In genomic region chr1:97145321-97145956, GRCh38 we compare ENCODE assay signal across 11 cellular contexts.
DNase-seq lines count a peak whose midpoint lies in the region; ATAC-seq and TF ChIP-seq lines count a peak whose summit lies in the region.
"Had no signal": no experiment of that assay in that cellular context is flagged by ENCODE, and none has a peak within 500 bp of the region (broad histone marks: within the 10 kb centered on the region; RNA-seq: fewer than 3 reads in every experiment).

No MANE protein-coding gene starts in this region.

- H3K4me1 ChIP-seq in GM23248 (ENCODE audit: insufficient read depth): peaks cover 31% of the 10 kb centered on the region
- H3K4me1 ChIP-seq in SJSA1 (replicated peaks): peaks cover 34% of the 10 kb centered on the region
- H3K4me1 ChIP-seq in colonic mucosa: no peaks in the 10 kb centered on the region
- H3K4me1 ChIP-seq: right atrium auricular region had no signal

- peaks cover 31% of the 10 kb centered on the region for H3F3A ChIP-seq in GM23248 (ENCODE audit: insufficient read depth)

- H3K4me2 ChIP-seq in GM23248 (ENCODE audit: unreplicated experiment): peak overlapping the region; percentile 62

- no peaks in the 10 kb centered on the region for H3K9me3 ChIP-seq in GM23248 (ENCODE audit: low read depth)
- no peaks in the 10 kb centered on the region for H3K9me3 ChIP-seq in SJSA1 (replicated peaks)
- no peaks in the 10 kb centered on the region for H3K9me3 ChIP-seq in colonic mucosa
- H3K9me3 ChIP-seq: right atrium auricular region had no signal

- no peaks in the 10 kb centered on the region for H3K36me3 ChIP-seq in GM23248 (ENCODE audit: low read depth)
- H3K36me3 ChIP-seq in SJSA1: no peaks in the 10 kb centered on the region
- no peaks in the 10 kb centered on the region for H3K36me3 ChIP-seq in colonic mucosa
- H3K36me3 ChIP-seq: right atrium auricular region had no signal

- in situ Hi-C loops in GM23248 (cut with MboI): no loop called here

- ATAC-seq in GM18517 (IDR thresholded peaks at IDR 0.05; ENCODE audit: unreplicated experiment) (no peak), HG03354 (IDR thresholded peaks at IDR 0.05; ENCODE audit: poor library complexity, severe bottlenecking, unreplicated experiment) (no peak)
- ATAC-seq: activated CD4-positive, CD25-positive, alpha-beta regulatory T cell treated with anti-CD3 and anti-CD28 coated beads, Interleukin-2, amount 50 U/mL, for 24 hours; stimulated activated naive CD8-positive, alpha-beta T cell treated with anti-CD3 and anti-CD28 coated beads, Interleukin-15, amount 100 ng/mL, for 72 hours had no signal

- no peaks in the 10 kb centered on the region for H3K9me2 ChIP-seq in GM23248 (ENCODE audit: insufficient read depth)

- TF ChIP-seq CTCF in fibroblast of mammary gland (conservative IDR thresholded peaks at IDR 0.05; ENCODE audit: control insufficient read depth, insufficient read depth, low read depth, low read length) (no peak), colonic mucosa (IDR thresholded peaks at IDR 0.05) (no peak)

- no peaks in the 10 kb centered on the region for H4K20me1 ChIP-seq in GM23248 (ENCODE audit: insufficient read depth)

- H3K4me3 ChIP-seq in GM23248 (no peak overlapping the region), SJSA1 (no peak overlapping the region), fibroblast of mammary gland (ENCODE audit: control insufficient read depth, low read depth, low read length) (no peak overlapping the region), colonic mucosa (no peak overlapping the region)
- H3K4me3 ChIP-seq: right atrium auricular region had no signal

- 16 to 20% methylated on average over 6 of the region's 6 CpGs for WGBS in GM23248 (ENCODE audit: low coverage in 1 of 2, low lambda C conversion rate in 2 of 2, missing lambda C conversion rate in 2 of 2), 2 experiments

- H3K9ac ChIP-seq in GM23248 (no peak overlapping the region), colonic mucosa (ENCODE audit: low read depth in 2 of 2, low read length in 2 of 2) (no peak overlapping the region)

- H2AFZ ChIP-seq in GM23248: no peak overlapping the region

- H3K27me3 ChIP-seq in GM23248 (replicated peaks; ENCODE audit: insufficient read depth): no peaks in the 10 kb centered on the region
- H3K27me3 ChIP-seq in SJSA1 (replicated peaks): no peaks in the 10 kb centered on the region
- H3K27me3 ChIP-seq in colonic mucosa: no peaks in the 10 kb centered on the region
- H3K27me3 ChIP-seq: right atrium auricular region had no signal

- intact Hi-C loops in posterior cingulate gyrus (cut with DNase I) (no loop called here), colonic mucosa (cut with DNase I) (no loop called here)

- no peaks in the 10 kb centered on the region for H3K79me2 ChIP-seq in GM23248 (ENCODE audit: insufficient read depth)

- H3K27ac ChIP-seq in GM23248 (peak overlapping the region; percentile 59), SJSA1 (peak overlapping the region; percentile 60), colonic mucosa (no peak overlapping the region)
- H3K27ac ChIP-seq: right atrium auricular region had no signal

- DNase-seq in GM23248 (peak; percentile 68), SJSA1 (ENCODE audit: low read depth in 1 of 2, low spot score in 2 of 2) (peak in 1 of 2 experiments; percentile 66), fibroblast of mammary gland (ENCODE audit: low read depth) (peak; percentile 87), posterior cingulate gyrus (peak in 6 of 10 donors; percentile 10 to 86 (median 38)), RPMI8226 (no peak), colonic mucosa (no peak)
- DNase-seq: stimulated activated naive CD8-positive, alpha-beta T cell treated with anti-CD3 and anti-CD28 coated beads, Interleukin-15, amount 100 ng/mL, for 72 hours had no signal

Comparison
In these comparisons a context has a peak if more than half of its experiments do, and no peak if none do; other contexts are left out.
1. DNase-seq: peak in GM23248 (single experiment), fibroblast of mammary gland (single experiment) and posterior cingulate gyrus (6 of 10); none in RPMI8226 (single experiment) and colonic mucosa (single experiment).